8 cellular contexts compared by ENCODE assay signal in genomic region chr19:57487477-57488298, GRCh38. TPM values are rescaled to one million over a fixed set of nuclear protein-coding genes. Genes with fewer than 3 reads are reported as not detected.
DNase-seq lines count a peak whose midpoint lies in the region; ATAC-seq and TF ChIP-seq lines count a peak whose summit lies in the region.
"Not testable (repeated sequence)": the region's sequence is repeated elsewhere in the genome, so short reads cannot be mapped to it uniquely, and the experiment has no call there.

Gene ZNF419, plus strand, starts transcription at chr19:57487750. Its CDS starts 201 bp downstream, at chr19:57487951.

- not testable (repeated sequence) for TF ChIP-seq CTCF in GM10266 (IDR thresholded peaks at IDR 0.05; ENCODE audit: control insufficient read depth, insufficient read depth, low read depth, missing control alignments); ovary (IDR thresholded peaks at IDR 0.05)

- peaks cover 14% of the 10 kb centered on the region for H3K4me1 Mint-ChIP-seq in activated naive CD8-positive, alpha-beta T cell (ENCODE audit: low read depth)

- peaks cover 35% of the 10 kb centered on the region for H3K36me3 Mint-ChIP-seq in activated naive CD8-positive, alpha-beta T cell

- TF ChIP-seq POLR2A in ovary (IDR thresholded peaks at IDR 0.05), result not testable (repeated sequence)

- H3K9me3 ChIP-seq in ovary, result peaks cover 0 to 15% of the 10 kb centered on the region in 2 donors
- H3K9me3 ChIP-seq in thymus (ENCODE audit: control insufficient read depth), result not testable (repeated sequence)

- WGBS in ovary, 3 donors, result 1% methylated on average over 30 to 60 of the region's 69 CpGs
- WGBS in thymus, result 2% methylated on average over 58 of the region's 69 CpGs

- H3K27ac ChIP-seq in ovary, result peak within 1 kb of the TSS; percentile 37 to 40
- H3K27ac ChIP-seq in thymus (ENCODE audit: low read depth), result peak within 1 kb of the TSS; percentile 87

- intact Hi-C loops in Right ventricle myocardium superior (cut with DNase I); ovary (cut with DNase I): not testable (repeated sequence)

- H3K4me1 ChIP-seq in ovary (ENCODE audit: insufficient read depth); thymus (ENCODE audit: control insufficient read depth, insufficient read depth, low read length): not testable (repeated sequence)

- H3K27me3 Mint-ChIP-seq in activated naive CD8-positive, alpha-beta T cell, result not testable (repeated sequence)

- H3K4me3 Mint-ChIP-seq in activated naive CD8-positive, alpha-beta T cell, result peak within 1 kb of the TSS; percentile 81

- H3K9me3 Mint-ChIP-seq in activated naive CD8-positive, alpha-beta T cell (ENCODE audit: low read depth), result peaks cover 13% of the 10 kb centered on the region

- peak within 1 kb of the TSS; percentile 88 for H3K27ac Mint-ChIP-seq in activated naive CD8-positive, alpha-beta T cell

- ATAC-seq in HG02610 (IDR thresholded peaks at IDR 0.05; ENCODE audit: unreplicated experiment) (peak; percentile 91), Right ventricle myocardium superior (ENCODE audit: poor library complexity) (peak; percentile 100)

- not testable (repeated sequence) for H3K36me3 ChIP-seq in ovary
- peaks cover 23% of the 10 kb centered on the region for H3K36me3 ChIP-seq in thymus (ENCODE audit: control insufficient read depth, insufficient read depth)

- H3K4me3 ChIP-seq in ovary (peak within 1 kb of the TSS; percentile 98), thymus (ENCODE audit: low read length) (peak within 1 kb of the TSS; percentile 66)

- peak; percentile 94 for DNase-seq in GM10266 (ENCODE audit: extremely low spot score)
- peak; percentile 97 for DNase-seq in NCI-H1105 (lab: John Stamatoyannopoulos, UW)
- peak; percentile 25 for DNase-seq in SKM-1 treated with dmso at 0.1 percent for 144 hours (lab: John Stamatoyannopoulos, UW; ENCODE audit: unreplicated experiment)
- DNase-seq in Right ventricle myocardium superior, result peak; percentile 95
- peak; percentile 86 to 93 (median 89) for DNase-seq in ovary

- H3K27me3 ChIP-seq in ovary; thymus (ENCODE audit: control insufficient read depth, insufficient read depth): not testable (repeated sequence)

- TF ChIP-seq EP300 in ovary (IDR thresholded peaks at IDR 0.05), result not testable (repeated sequence)

RNA-seq across cellular contexts. Expression of gene ZNF419, which starts in this region (rescaled TPM):
- total RNA-seq in Right ventricle myocardium superior (7.7 TPM), ovary (10 to 100 TPM in 6 of 7 donors, 1 to 10 TPM in 1; 6.8 to 14.7 (median 12.1) TPM)
- polyA plus RNA-seq in ovary (1 to 10 TPM; 7.2 to 8.5 TPM), thymus (12.2 TPM)

Comparison
In these comparisons a context has a peak if more than half of its experiments do, and no peak if none do; other contexts are left out.
1. Peak in every context shown above with its lines: DNase-seq, ATAC-seq, H3K4me3 ChIP-seq and H3K27ac ChIP-seq.
2. DNase-seq: peak in every context shown above with its lines; median percentile 97 in NCI-H1105; 95 in Right ventricle myocardium superior; 94 in GM10266; 89 in ovary; 25 in SKM-1 treated with dmso at 0.1 percent for 144 hours.